Comparison of ENCODE assay signal across 28 cellular contexts in the genomic region with DNA sequence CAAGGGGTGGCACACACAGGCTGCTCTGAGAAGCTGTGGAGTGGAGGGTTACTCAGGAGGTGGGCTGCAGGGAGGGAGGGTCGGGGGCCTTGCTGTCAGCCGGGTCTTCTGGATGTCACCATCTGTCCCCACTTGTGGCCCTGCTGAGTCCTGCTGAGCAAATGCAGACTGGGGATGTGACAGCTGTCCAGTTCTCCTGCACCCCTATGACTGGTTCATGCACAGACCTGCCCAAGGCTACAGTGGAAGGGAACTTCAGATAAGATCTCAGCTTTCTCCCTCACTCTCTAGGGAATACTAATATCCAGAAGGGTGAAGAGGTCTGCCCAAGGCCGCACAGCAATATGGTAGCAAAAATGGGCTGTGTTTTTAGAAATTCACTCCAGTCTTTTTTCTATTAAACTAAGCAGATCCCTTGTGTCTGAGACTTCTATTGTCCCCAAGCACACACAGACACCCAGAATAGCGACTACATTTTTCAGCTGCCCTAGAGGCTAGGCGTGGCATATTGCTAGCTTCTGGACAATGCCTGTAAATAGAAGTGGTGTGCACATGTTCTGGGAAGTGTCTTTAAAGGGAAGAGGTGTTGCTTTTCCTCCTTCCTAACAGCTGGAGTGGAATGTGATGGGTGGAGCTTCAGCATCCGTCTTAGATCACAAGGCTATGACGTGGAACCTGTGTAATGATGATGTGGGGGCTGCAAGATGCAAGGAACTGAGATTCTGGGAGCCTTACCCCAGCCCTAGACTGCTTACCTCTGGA. TPM values are rescaled to one million over a fixed set of nuclear protein-coding genes. Genes with fewer than 3 reads are reported as not detected.
A peak's percentile ranks its signal among the peaks of the same experiment; 100 is the strongest.
DNase-seq lines count a peak whose midpoint lies in the region; ATAC-seq and TF ChIP-seq lines count a peak whose summit lies in the region.
"Had no signal": no experiment of that assay in that cellular context is flagged by ENCODE, and none has a peak within 500 bp of the region (broad histone marks: within the 10 kb centered on the region; RNA-seq: fewer than 3 reads in every experiment).

No MANE protein-coding gene starts in this region.

- no peaks in the 10 kb centered on the region for H3K9me3 Mint-ChIP-seq in neural crest cell
- H3K9me3 Mint-ChIP-seq: activated B cell treated with CpG ODN at 0.5 μM for 24 hours; activated CD8-positive, alpha-beta T cell treated with anti-CD3 and anti-CD28 coated beads for 36 hours; brain; CD4-positive, alpha-beta memory T cell; endodermal cell; neural progenitor cell had no signal

- H3K36me3 ChIP-seq in mucosa of descending colon (ENCODE audit: low read depth): no peaks in the 10 kb centered on the region
- H3K36me3 ChIP-seq: left lung, neural progenitor cell, prostate gland, suprapubic skin, vagina had no signal

- H3K27ac Mint-ChIP-seq in neural crest cell (ENCODE audit: unreplicated experiment): peak overlapping the region; percentile 21
- H3K27ac Mint-ChIP-seq: activated B cell treated with CpG ODN at 0.5 μM for 24 hours; activated CD8-positive, alpha-beta T cell treated with anti-CD3 and anti-CD28 coated beads for 36 hours; endodermal cell had no signal

- DNase-seq in EL: peak; percentile 19
- DNase-seq in NCI-H1694 treated with DMSO at 0.1 percent for 48 hours (lab: John Stamatoyannopoulos, UW): peak; percentile 40
- DNase-seq in dermis blood vessel endothelial cell: peak; percentile 46
- DNase-seq in neural crest cell (ENCODE audit: low read depth, low spot score): no peak
- no peak for DNase-seq in mucosa of descending colon
- DNase-seq in activated CD4-positive, CD25-positive, alpha-beta regulatory T cell treated with anti-CD3 and anti-CD28 coated beads, Interleukin-2, amount 50 U/mL, for 72 hours: no peak
- no peak for DNase-seq in KG1 (lab: John Stamatoyannopoulos, UW)
- DNase-seq: activated B cell treated with CpG ODN at 0.5 μM for 24 hours; activated CD8-positive, alpha-beta T cell treated with anti-CD3 and anti-CD28 coated beads for 36 hours; activated effector memory CD4-positive, alpha-beta T cell treated with anti-CD3 and anti-CD28 coated beads, Interleukin-2, amount 50 U/mL, for 16 hours; activated T-cell treated with anti-CD3 and anti-CD28 coated beads for 4 hours; CD4-positive, alpha-beta memory T cell; DMS53; GF-D8; KBM-7; left lung; NCI-H146; NCI-H510A; stimulated activated CD4-positive, alpha-beta T cell treated with anti-CD3 and anti-CD28 coated beads, Interleukin-1b, Interleukin-23, amount 100 ng/mL, for 48 hours; T1000 had no signal

- no peaks in the 10 kb centered on the region for H3K36me3 Mint-ChIP-seq in neural crest cell (ENCODE audit: low read depth)
- H3K36me3 Mint-ChIP-seq: CD4-positive, alpha-beta memory T cell; neural progenitor cell had no signal

- TF ChIP-seq CTCF in neural crest cell (conservative IDR thresholded peaks at IDR 0.05) (no peak), mucosa of descending colon (IDR thresholded peaks at IDR 0.05) (no peak)

- H3K27me3 Mint-ChIP-seq in neural crest cell (ENCODE audit: low read depth): no peaks in the 10 kb centered on the region
- H3K27me3 Mint-ChIP-seq: activated CD8-positive, alpha-beta T cell treated with anti-CD3 and anti-CD28 coated beads for 36 hours had no signal

- no peak for ATAC-seq in mucosa of descending colon
- ATAC-seq: activated CD8-positive, alpha-beta T cell treated with anti-CD3 and anti-CD28 coated beads for 36 hours; left lung had no signal

- H3K4me1 Mint-ChIP-seq in neural crest cell: peaks cover 16% of the 10 kb centered on the region
- H3K4me1 Mint-ChIP-seq: activated B cell treated with CpG ODN at 0.5 μM for 24 hours; brain; CD4-positive, alpha-beta memory T cell had no signal

- H3K4me3 ChIP-seq in mucosa of descending colon: no peak overlapping the region
- H3K4me3 ChIP-seq: coronary artery, left lung, neural progenitor cell, prostate gland, skin epidermis, suprapubic skin, vagina had no signal

- intact Hi-C loops in mucosa of descending colon (cut with DNase I, micrococcal nuclease): no loop called here

- no peak overlapping the region for H3K4me3 Mint-ChIP-seq in neural crest cell
- H3K4me3 Mint-ChIP-seq: activated B cell treated with CpG ODN at 0.5 μM for 24 hours; activated CD8-positive, alpha-beta T cell treated with anti-CD3 and anti-CD28 coated beads for 36 hours; brain; CD4-positive, alpha-beta memory T cell; endodermal cell; neural progenitor cell had no signal

- H3K4me1 ChIP-seq in mucosa of descending colon (ENCODE audit: low read depth): no peaks in the 10 kb centered on the region
- H3K4me1 ChIP-seq: left lung, prostate gland, suprapubic skin, vagina had no signal

- H3K9me3 ChIP-seq in mucosa of descending colon: no peaks in the 10 kb centered on the region
- H3K9me3 ChIP-seq: left lung, prostate gland, suprapubic skin, vagina had no signal

RNA-seq across cellular contexts. Expression of a gene that starts 51.1 kb away (rescaled TPM):
- total RNA-seq in dermis blood vessel endothelial cell: 4.0 and 4.8 TPM in 2 replicates
- 2.2 and 2.4 TPM in 2 replicates for total RNA-seq in neural crest cell
- 10 to 100 TPM; 19.5 to 33.5 (median 26.9) TPM for total RNA-seq in mucosa of descending colon

Comparison
In these comparisons a context has a peak if more than half of its experiments do, and no peak if none do; other contexts are left out.
1. DNase-seq: peak in EL (single experiment), NCI-H1694 treated with DMSO at 0.1 percent for 48 hours (single experiment) and dermis blood vessel endothelial cell (single experiment); none in neural crest cell (single experiment), mucosa of descending colon (0 of 3), activated CD4-positive, CD25-positive, alpha-beta regulatory T cell treated with anti-CD3 and anti-CD28 coated beads, Interleukin-2, amount 50 U/mL, for 72 hours (single experiment) and KG1 (single experiment).